8 cellular contexts compared by ENCODE assay signal in the genomic region with DNA sequence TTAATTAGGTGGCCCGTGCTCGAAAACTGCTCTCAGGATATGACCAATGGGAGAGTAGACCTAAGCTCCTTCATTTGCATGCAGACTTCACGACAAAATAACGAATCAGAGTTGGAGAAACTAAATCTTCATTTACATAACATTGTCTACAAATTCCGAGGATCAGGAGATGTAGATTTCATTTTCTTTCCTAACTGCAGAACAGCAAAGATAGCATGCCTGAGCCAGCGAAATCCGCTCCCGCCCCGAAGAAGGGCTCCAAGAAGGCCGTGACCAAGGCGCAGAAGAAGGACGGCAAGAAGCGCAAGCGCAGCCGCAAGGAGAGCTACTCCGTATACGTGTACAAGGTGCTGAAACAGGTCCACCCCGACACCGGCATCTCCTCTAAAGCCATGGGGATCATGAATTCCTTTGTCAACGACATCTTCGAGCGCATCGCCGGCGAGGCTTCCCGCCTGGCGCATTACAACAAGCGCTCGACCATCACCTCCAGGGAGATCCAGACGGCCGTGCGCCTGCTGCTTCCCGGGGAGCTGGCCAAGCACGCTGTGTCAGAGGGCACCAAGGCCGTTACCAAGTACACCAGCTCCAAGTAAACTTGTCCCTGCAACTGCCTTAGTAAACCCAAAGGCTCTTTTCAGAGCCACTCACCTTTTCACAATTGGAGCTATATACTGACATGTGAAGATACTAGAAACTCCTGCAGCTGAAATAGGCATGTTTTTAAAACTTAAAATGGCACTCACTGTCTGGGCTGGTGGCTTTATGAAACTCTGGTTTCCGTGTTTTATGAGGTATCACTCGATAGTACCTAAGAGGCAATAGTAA.
DNase-seq lines count a peak whose midpoint lies in the region; TF ChIP-seq lines count a peak whose summit lies in the region.

No MANE protein-coding gene starts in this region.

- peak overlapping the region; percentile 84 for H3K4me3 Mint-ChIP-seq in activated T-cell treated with anti-CD3 and anti-CD28 coated beads, Interleukin-2, amount 50 U/mL, for 24 hours

- H3K4me1 Mint-ChIP-seq in activated T-cell treated with anti-CD3 and anti-CD28 coated beads, Interleukin-2, amount 50 U/mL, for 24 hours (ENCODE audit: low read depth): peaks cover 57% of the 10 kb centered on the region

- DNase-seq in MG63 (peak; percentile 72), erythroblast (lab: John Stamatoyannopoulos, UW) (peak; percentile 93 to 94), middle frontal gyrus (ENCODE audit: extremely low spot score, low spot score) (peak; percentile 71), NCI-H524 treated with DMSO at 0.1 percent for 48 hours (lab: John Stamatoyannopoulos, UW) (no peak), NCI-H510A (lab: John Stamatoyannopoulos, UW) (no peak)
- peak; percentile 83 for DNase-seq in activated T-cell treated with anti-CD3 and anti-CD28 coated beads, Interleukin-2, amount 50 U/mL, for 24 hours

- H3K36me3 ChIP-seq in MG63 (no peaks in the 10 kb centered on the region), subcutaneous abdominal adipose tissue (ENCODE audit: control insufficient read depth in 5 of 5, insufficient read depth in 5 of 5, low read length in 5 of 5) (no peaks in the 10 kb centered on the region)

- H3K9me3 ChIP-seq in MG63 (no peaks in the 10 kb centered on the region), subcutaneous abdominal adipose tissue (ENCODE audit: control insufficient read depth in 5 of 5, low read length in 5 of 5) (no peaks in the 10 kb centered on the region)

- peak; percentile 97 for TF ChIP-seq POLR2A in GM18526 (IDR thresholded peaks at IDR 0.05; ENCODE audit: extremely low read depth, insufficient read length)
- TF ChIP-seq POLR2A in erythroblast (IDR thresholded peaks at IDR 0.05; ENCODE audit: low read length): peak; percentile 100

- no peaks in the 10 kb centered on the region for H3K27me3 Mint-ChIP-seq in activated T-cell treated with anti-CD3 and anti-CD28 coated beads, Interleukin-2, amount 50 U/mL, for 24 hours

- H3K27ac Mint-ChIP-seq in activated T-cell treated with anti-CD3 and anti-CD28 coated beads, Interleukin-2, amount 50 U/mL, for 24 hours: peak overlapping the region; percentile 97

- peaks cover 2 to 23% (median 18%) of the 10 kb centered on the region in 5 donors for H3K4me1 ChIP-seq in subcutaneous abdominal adipose tissue (ENCODE audit: control insufficient read depth in 5 of 5, insufficient read depth in 5 of 5, low read length in 5 of 5)

- peaks cover 4% of the 10 kb centered on the region for H3K36me3 Mint-ChIP-seq in activated T-cell treated with anti-CD3 and anti-CD28 coated beads, Interleukin-2, amount 50 U/mL, for 24 hours (ENCODE audit: low read depth)

- H3K4me3 ChIP-seq in MG63: peak overlapping the region; percentile 42
- peak overlapping the region; percentile 72 to 83 (median 79) for H3K4me3 ChIP-seq in subcutaneous abdominal adipose tissue (ENCODE audit: low read depth in 1 of 5, low read length in 5 of 5)

- H3K9ac ChIP-seq in subcutaneous abdominal adipose tissue (ENCODE audit: low read length in 5 of 5): peak overlapping the region in 3 of 5 donors; percentile 54 to 66 (median 63)

- peaks cover 2% of the 10 kb centered on the region for H3K9me3 Mint-ChIP-seq in activated T-cell treated with anti-CD3 and anti-CD28 coated beads, Interleukin-2, amount 50 U/mL, for 24 hours

- peak overlapping the region; percentile 48 for H3K27ac ChIP-seq in subcutaneous abdominal adipose tissue (ENCODE audit: low read depth, low read length)

- no peaks in the 10 kb centered on the region for H3K27me3 ChIP-seq in MG63
- peaks cover 0 to 2% (median 0%) of the 10 kb centered on the region in 5 donors for H3K27me3 ChIP-seq in subcutaneous abdominal adipose tissue (ENCODE audit: control insufficient read depth in 5 of 5, insufficient read depth in 4 of 5, low read length in 5 of 5)

Comparison
In these comparisons a context has a peak if more than half of its experiments do, and no peak if none do; other contexts are left out.
1. DNase-seq: peak in MG63 (single experiment), activated T-cell treated with anti-CD3 and anti-CD28 coated beads, Interleukin-2, amount 50 U/mL, for 24 hours (single experiment), erythroblast (2 of 2) and middle frontal gyrus (single experiment); none in NCI-H524 treated with DMSO at 0.1 percent for 48 hours (single experiment) and NCI-H510A (single experiment).